ENCODE assay signal across 1 cellular context in the genomic region with DNA sequence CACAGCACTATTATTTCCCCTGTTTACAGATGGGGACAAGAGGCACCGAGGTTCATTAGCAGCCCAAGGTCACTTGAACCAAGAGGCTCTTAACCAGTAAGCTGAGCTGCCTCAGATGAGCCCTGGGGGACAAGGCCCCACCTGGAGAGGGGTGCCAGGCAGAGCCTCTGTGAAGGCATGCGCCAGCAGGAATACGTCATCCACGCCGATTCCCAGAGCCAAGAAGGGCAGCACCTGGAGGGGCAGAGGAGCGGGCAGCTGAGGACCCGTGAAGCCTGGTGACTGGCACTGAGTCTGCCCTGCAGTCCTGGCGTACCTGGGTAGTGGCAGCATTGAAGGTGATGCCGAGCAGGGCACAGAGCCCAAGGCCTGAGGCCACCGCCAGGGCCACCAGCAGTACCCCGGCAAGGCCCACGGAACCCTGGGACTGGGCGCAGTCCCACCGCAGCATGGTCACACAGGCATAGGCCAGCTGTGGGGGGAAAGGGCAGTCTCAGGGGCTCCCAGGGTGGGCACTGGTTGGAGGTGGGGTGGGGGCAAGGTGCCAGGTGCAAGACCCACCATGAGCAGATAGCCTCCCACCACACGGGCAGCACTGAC.
TF ChIP-seq lines count a peak whose summit lies in the region.

No MANE protein-coding gene starts in this region.

TF ChIP-seq in HepG2, 621 proteins besides CTCF, POLR2A, EP300 and RAD21:
- no peak for TF ChIP-seq SOX13 (IDR thresholded peaks at IDR 0.05)
- TF ChIP-seq SOX13 (CRISPR knock-in tag; conservative IDR thresholded peaks at IDR 0.05 in 1 of 2, IDR thresholded peaks at IDR 0.05 in 1 of 2) = peak in 1 of 2 experiments; percentile 75; a peak in 2 of 4 replicates
- TF ChIP-seq SOX5 (CRISPR knock-in tag; IDR thresholded peaks at IDR 0.05; ENCODE audit: borderline replicate concordance) = peak; percentile 34; the same call in 1 of the 2 replicates
- TF ChIP-seq NFATC3 (CRISPR knock-in tag; IDR thresholded peaks at IDR 0.05) = no peak
